In genomic region chr9:136901516-136902258, GRCh38 we compare ENCODE assay signal across 9 cellular contexts.
DNase-seq lines count a peak whose midpoint lies in the region; ATAC-seq and TF ChIP-seq lines count a peak whose summit lies in the region.
"Had no signal": no experiment of that assay in that cellular context is flagged by ENCODE, and none has a peak within 500 bp of the region (broad histone marks: within the 10 kb centered on the region; RNA-seq: fewer than 3 reads in every experiment).

No MANE protein-coding gene starts in this region.

- peaks cover 86% of the 10 kb centered on the region for H3K36me3 Mint-ChIP-seq in activated T-cell treated with anti-CD3 and anti-CD28 coated beads, Interleukin-2, amount 50 U/mL, for 24 hours (ENCODE audit: low read depth)

- H3K4me1 Mint-ChIP-seq in activated T-cell treated with anti-CD3 and anti-CD28 coated beads, Interleukin-2, amount 50 U/mL, for 24 hours (ENCODE audit: low read depth): peaks cover 52% of the 10 kb centered on the region
- H3K4me1 Mint-ChIP-seq: nephron had no signal

- no peaks in the 10 kb centered on the region for H3K9me3 Mint-ChIP-seq in activated T-cell treated with anti-CD3 and anti-CD28 coated beads, Interleukin-2, amount 50 U/mL, for 24 hours
- H3K9me3 Mint-ChIP-seq: nephron had no signal

- H3K27ac Mint-ChIP-seq in activated T-cell treated with anti-CD3 and anti-CD28 coated beads, Interleukin-2, amount 50 U/mL, for 24 hours: peak overlapping the region; percentile 96

- peak; percentile 1 for DNase-seq in AG09319 (ENCODE audit: extremely low read depth, low read depth)
- peak; percentile 44 for DNase-seq in LoVo (ENCODE audit: low spot score)
- peak; percentile 81 for DNase-seq in activated T-cell treated with anti-CD3 and anti-CD28 coated beads, Interleukin-2, amount 50 U/mL, for 24 hours
- DNase-seq in germinal center (ENCODE audit: low spot score): peak; percentile 53
- DNase-seq in stimulated activated CD4-positive, alpha-beta T cell treated with anti-CD3 and anti-CD28 coated beads, Interleukin-15, amount 100 ng/mL, for 24 hours: peak; percentile 89
- DNase-seq in NCI-H128 (lab: John Stamatoyannopoulos, UW; ENCODE audit: unreplicated experiment): no peak
- DNase-seq in NCI-H1092 (lab: John Stamatoyannopoulos, UW): no peak

- no peak for TF ChIP-seq CTCF in AG09319 (IDR thresholded peaks at IDR 0.05; ENCODE audit: low read depth, low read length)

- peak; percentile 50 for ATAC-seq in GM21381 (IDR thresholded peaks at IDR 0.05; ENCODE audit: unreplicated experiment)

- no peaks in the 10 kb centered on the region for H3K27me3 Mint-ChIP-seq in activated T-cell treated with anti-CD3 and anti-CD28 coated beads, Interleukin-2, amount 50 U/mL, for 24 hours

- H3K4me3 Mint-ChIP-seq in activated T-cell treated with anti-CD3 and anti-CD28 coated beads, Interleukin-2, amount 50 U/mL, for 24 hours: peak overlapping the region; percentile 64
- H3K4me3 Mint-ChIP-seq: nephron had no signal

Comparison
In these comparisons a context has a peak if more than half of its experiments do, and no peak if none do; other contexts are left out.
1. DNase-seq: peak in AG09319 (single experiment), LoVo (single experiment), activated T-cell treated with anti-CD3 and anti-CD28 coated beads, Interleukin-2, amount 50 U/mL, for 24 hours (single experiment), germinal center (single experiment) and stimulated activated CD4-positive, alpha-beta T cell treated with anti-CD3 and anti-CD28 coated beads, Interleukin-15, amount 100 ng/mL, for 24 hours (single experiment); none in NCI-H128 (single experiment) and NCI-H1092 (single experiment).